30 cellular contexts compared by ENCODE assay signal in genomic region chr9:8268216-8268878, GRCh38.
"Had no signal": no experiment of that assay in that cellular context is flagged by ENCODE, and none has a peak within 500 bp of the region (broad histone marks: within the 10 kb centered on the region; RNA-seq: fewer than 3 reads in every experiment).

No MANE protein-coding gene starts in this region.

- DNase-seq: activated CD4-positive, alpha-beta T cell treated with anti-CD3 and anti-CD28 coated beads for 4 hours; activated CD4-positive, alpha-beta T cell treated with anti-CD3 and anti-CD28 coated beads, Interleukin-2, amount 50 U/mL, for 4 hours; activated effector memory CD4-positive, alpha-beta T cell treated with Interleukin-2 at 50 U/mL for 16 hours; activated naive CD4-positive, alpha-beta T cell treated with anti-CD3 and anti-CD28 coated beads for 36 hours; activated naive CD8-positive, alpha-beta T cell treated with anti-CD3 and anti-CD28 coated beads for 36 hours; activated T-cell treated with anti-CD3 and anti-CD28 coated beads for 4 hours; adrenal gland; aorta; dorsolateral prefrontal cortex; effector memory CD4-positive, alpha-beta T cell; foreskin melanocyte; naive thymus-derived CD4-positive, alpha-beta T cell; nucleus accumbens; psoas muscle; small intestine; stimulated activated CD4-positive, alpha-beta T cell treated with anti-CD3 and anti-CD28 coated beads, Interleukin-4, amount 100 ng/mL, for 24 hours; tibial artery; upper lobe of right lung had no signal

- H3K27ac Mint-ChIP-seq: activated naive CD4-positive, alpha-beta T cell treated with anti-CD3 and anti-CD28 coated beads for 36 hours; activated naive CD8-positive, alpha-beta T cell treated with anti-CD3 and anti-CD28 coated beads for 36 hours; mesothelial cell of epicardium; naive thymus-derived CD4-positive, alpha-beta T cell; stimulated activated effector memory CD8-positive, alpha-beta T cell treated with anti-CD3 and anti-CD28 coated beads, Interleukin-12 subunit alpha, Interleukin-12 subunit beta, amount 100 ng/mL, for 72 hours; stimulated activated naive CD8-positive, alpha-beta T cell treated with anti-CD3 and anti-CD28 coated beads, Interleukin-15, Interleukin-2, amounts not matched to agents 100 ng/mL and 50 ng/mL, for 24 hours had no signal

- ATAC-seq: naive thymus-derived CD4-positive, alpha-beta T cell; psoas muscle; stimulated activated effector memory CD8-positive, alpha-beta T cell treated with anti-CD3 and anti-CD28 coated beads, Interleukin-12 subunit alpha, Interleukin-12 subunit beta, amount 100 ng/mL, for 72 hours; upper lobe of right lung had no signal

- H3K27me3 ChIP-seq: adrenal gland, cardiac muscle cell, dorsolateral prefrontal cortex, suprapubic skin, tibial artery, upper lobe of right lung had no signal

- H3K9me3 Mint-ChIP-seq: activated naive CD4-positive, alpha-beta T cell treated with anti-CD3 and anti-CD28 coated beads for 36 hours; activated naive CD8-positive, alpha-beta T cell treated with anti-CD3 and anti-CD28 coated beads for 36 hours; stimulated activated effector memory CD8-positive, alpha-beta T cell treated with anti-CD3 and anti-CD28 coated beads, Interleukin-12 subunit alpha, Interleukin-12 subunit beta, amount 100 ng/mL, for 72 hours; stimulated activated naive CD8-positive, alpha-beta T cell treated with anti-CD3 and anti-CD28 coated beads, Interleukin-15, Interleukin-2, amounts not matched to agents 100 ng/mL and 50 ng/mL, for 24 hours had no signal

- H3K36me3 Mint-ChIP-seq: activated naive CD8-positive, alpha-beta T cell treated with anti-CD3 and anti-CD28 coated beads for 36 hours; brain; mesothelial cell of epicardium; naive thymus-derived CD4-positive, alpha-beta T cell had no signal

- H3K4me3 ChIP-seq: adrenal gland, cardiac muscle cell, coronary artery, dorsolateral prefrontal cortex, psoas muscle, suprapubic skin, tibial artery, upper lobe of right lung had no signal

- H3K27me3 Mint-ChIP-seq: brain; stimulated activated naive CD8-positive, alpha-beta T cell treated with anti-CD3 and anti-CD28 coated beads, Interleukin-15, Interleukin-2, amounts not matched to agents 100 ng/mL and 50 ng/mL, for 24 hours had no signal

- H3K9me3 ChIP-seq: adrenal gland, psoas muscle, suprapubic skin, tibial artery, upper lobe of right lung had no signal

- H3K9ac ChIP-seq: parathyroid adenoma had no signal

- H3K4me1 ChIP-seq: adrenal gland, parathyroid adenoma, psoas muscle, suprapubic skin had no signal

- H2AFZ ChIP-seq: parathyroid adenoma had no signal

- H3K36me3 ChIP-seq: adrenal gland, cardiac muscle cell, suprapubic skin, tibial artery, upper lobe of right lung had no signal

- H3K4me3 Mint-ChIP-seq: activated naive CD4-positive, alpha-beta T cell treated with anti-CD3 and anti-CD28 coated beads for 36 hours; activated naive CD8-positive, alpha-beta T cell treated with anti-CD3 and anti-CD28 coated beads for 36 hours; brain; mesothelial cell of epicardium; naive thymus-derived CD4-positive, alpha-beta T cell; neural crest cell; stimulated activated effector memory CD8-positive, alpha-beta T cell treated with anti-CD3 and anti-CD28 coated beads, Interleukin-12 subunit alpha, Interleukin-12 subunit beta, amount 100 ng/mL, for 72 hours; stimulated activated naive CD8-positive, alpha-beta T cell treated with anti-CD3 and anti-CD28 coated beads, Interleukin-15, Interleukin-2, amounts not matched to agents 100 ng/mL and 50 ng/mL, for 24 hours had no signal

- H3K4me1 Mint-ChIP-seq: activated naive CD8-positive, alpha-beta T cell treated with anti-CD3 and anti-CD28 coated beads for 36 hours; naive thymus-derived CD4-positive, alpha-beta T cell; stimulated activated effector memory CD8-positive, alpha-beta T cell treated with anti-CD3 and anti-CD28 coated beads, Interleukin-12 subunit alpha, Interleukin-12 subunit beta, amount 100 ng/mL, for 72 hours had no signal

- H3K79me2 ChIP-seq: parathyroid adenoma had no signal

- FAIRE-seq: islet of Langerhans, small intestine, TTC549 had no signal

- H3K27ac ChIP-seq: adrenal gland, cardiac muscle cell, coronary artery, parathyroid adenoma, psoas muscle, suprapubic skin, tibial artery, upper lobe of right lung, VCaP had no signal
